18 cellular contexts compared by ENCODE assay signal in the genomic region with DNA sequence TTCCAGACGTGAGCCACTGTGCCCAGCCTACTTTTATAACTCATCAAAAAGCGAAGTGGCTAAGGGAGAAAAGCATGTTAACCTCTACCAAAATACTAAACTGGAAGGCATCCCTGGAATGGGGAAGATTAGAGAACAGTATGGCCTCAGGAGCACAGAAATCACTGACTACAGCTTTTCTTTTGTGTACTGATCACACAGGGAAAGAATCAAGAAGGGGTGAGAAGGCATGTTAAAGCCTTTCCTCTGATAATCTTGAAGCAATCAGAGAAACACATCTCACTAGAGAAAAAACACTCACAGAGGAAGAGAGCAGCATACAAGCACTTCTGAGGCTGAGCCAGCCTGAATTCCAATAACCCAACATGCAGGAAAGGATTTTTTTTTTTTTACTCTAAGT. TPM values are rescaled to one million over a fixed set of nuclear protein-coding genes. Genes with fewer than 3 reads are reported as not detected.
DNase-seq lines count a peak whose midpoint lies in the region; ATAC-seq and TF ChIP-seq lines count a peak whose summit lies in the region.
"Had no signal": no experiment of that assay in that cellular context is flagged by ENCODE, and none has a peak within 500 bp of the region (broad histone marks: within the 10 kb centered on the region; RNA-seq: fewer than 3 reads in every experiment).

No MANE protein-coding gene starts in this region.

- DNase-seq in Daoy (ENCODE audit: low read depth) (peak; percentile 28), SK-N-MC (ENCODE audit: low read depth, low spot score) (no peak), fibroblast of the aortic adventitia (ENCODE audit: low read depth) (peak; percentile 62), omental fat pad (ENCODE audit: low spot score) (no peak), body of pancreas (no peak), globus pallidus (ENCODE audit: low spot score) (no peak)
- DNase-seq in activated effector memory CD4-positive, alpha-beta T cell treated with Interleukin-2 at 50 U/mL for 16 hours, result no peak
- DNase-seq: activated CD4-positive, CD25-positive, alpha-beta regulatory T cell treated with anti-CD3 and anti-CD28 coated beads, Interleukin-2, amount 50 U/mL, for 72 hours; dermis blood vessel endothelial cell; GOT3; NCI-H1105 treated with DMSO at 0.1 percent for 48 hours; NCI-H345; SW 1271 had no signal

- ATAC-seq in omental fat pad (ENCODE audit: low FRiP score), result peak; percentile 41
- no peak for ATAC-seq in body of pancreas
- ATAC-seq in HG03521 (IDR thresholded peaks at IDR 0.05; ENCODE audit: unreplicated experiment), result no peak

- H3K4me3 ChIP-seq in SK-N-MC, result peak overlapping the region; percentile 38
- H3K4me3 ChIP-seq in fibroblast of the aortic adventitia (ENCODE audit: low read depth, low read length), result no peak overlapping the region
- no peak overlapping the region for H3K4me3 ChIP-seq in body of pancreas
- H3K4me3 ChIP-seq: BLaER1, prostate gland had no signal

- 30 to 61% methylated on average over 2 of the region's 2 CpGs for WGBS in body of pancreas, 2 donors

- peak overlapping the region; percentile 91 for H3K27ac ChIP-seq in SK-N-MC
- no peak overlapping the region for H3K27ac ChIP-seq in body of pancreas
- H3K27ac ChIP-seq: BLaER1, prostate gland had no signal

- no peaks in the 10 kb centered on the region for H3K9me3 ChIP-seq in SK-N-MC (ENCODE audit: low read depth, low read length)
- H3K9me3 ChIP-seq in body of pancreas, result no peaks in the 10 kb centered on the region
- H3K9me3 ChIP-seq: BLaER1, prostate gland had no signal

- H3K27me3 ChIP-seq in body of pancreas, result no peaks in the 10 kb centered on the region
- H3K27me3 ChIP-seq: BLaER1 had no signal

- intact Hi-C loops in body of pancreas (cut with DNase I), result no loop called here

- no peak for TF ChIP-seq CTCF in fibroblast of the aortic adventitia (IDR thresholded peaks at IDR 0.05; ENCODE audit: insufficient read depth, low read length)
- TF ChIP-seq CTCF in omental fat pad (IDR thresholded peaks at IDR 0.05), result no peak
- no peak for TF ChIP-seq CTCF in body of pancreas (IDR thresholded peaks at IDR 0.05)

- H3K9ac ChIP-seq in SK-N-MC (ENCODE audit: insufficient read length), result peak overlapping the region; percentile 52
- H3K9ac ChIP-seq: BLaER1 had no signal

- no peaks in the 10 kb centered on the region for H3K4me1 ChIP-seq in body of pancreas
- H3K4me1 ChIP-seq: prostate gland had no signal

- H3K36me3 ChIP-seq in SK-N-MC (ENCODE audit: insufficient read depth, low read length), result no peaks in the 10 kb centered on the region
- H3K36me3 ChIP-seq in body of pancreas (replicated peaks in 1 of 2; ENCODE audit: insufficient read depth in 1 of 2, low read depth in 2 of 2), result no peaks in the 10 kb centered on the region
- H3K36me3 ChIP-seq: BLaER1, prostate gland had no signal

- TF ChIP-seq POLR2A in body of pancreas (IDR thresholded peaks at IDR 0.05), result no peak

RNA-seq across cellular contexts. Expression of gene PCAT6, which starts 10.7 kb away (rescaled TPM):
- total RNA-seq in Daoy (2014; rRNA removed; shearing (Covaris generic)), result not detected in 2 replicates
- total RNA-seq in fibroblast of the aortic adventitia (ENCODE audit: low replicate concordance) (not detected in 2 replicates), omental fat pad (not detected), body of pancreas (not detected)
- total RNA-seq: frontal cortex, temporal lobe had no signal

RNA-seq across cellular contexts. Expression of gene KDM5B, which starts 13.2 kb away (rescaled TPM):
- total RNA-seq in Daoy (2014; rRNA removed; shearing (Covaris generic)), result 42.7 and 44.4 TPM in 2 replicates
- 56.4 and 117 TPM in 2 replicates for total RNA-seq in fibroblast of the aortic adventitia (ENCODE audit: low replicate concordance)
- total RNA-seq in omental fat pad, result 10 to 100 TPM; 40.8 to 69.7 (median 45.7) TPM
- 10 to 100 TPM; 28.7 to 36.8 TPM for total RNA-seq in body of pancreas

Comparison
In these comparisons a context has a peak if more than half of its experiments do, and no peak if none do; other contexts are left out.
1. DNase-seq: peak in Daoy (single experiment) and fibroblast of the aortic adventitia (single experiment); none in SK-N-MC (single experiment), omental fat pad (single experiment), activated effector memory CD4-positive, alpha-beta T cell treated with Interleukin-2 at 50 U/mL for 16 hours (single experiment), body of pancreas (0 of 4) and globus pallidus (single experiment).